In genomic region chr6:39496951-39497350, GRCh38 we compare ENCODE assay signal across 11 cellular contexts.
DNase-seq lines count a peak whose midpoint lies in the region; ATAC-seq and TF ChIP-seq lines count a peak whose summit lies in the region.
"Had no signal": no experiment of that assay in that cellular context is flagged by ENCODE, and none has a peak within 500 bp of the region (broad histone marks: within the 10 kb centered on the region; RNA-seq: fewer than 3 reads in every experiment).

No MANE protein-coding gene starts in this region.

- H2BK12ac ChIP-seq in mesenchymal stem cell (ENCODE audit: low read length in 2 of 2), result peak overlapping the region in 1 of 2 experiments; percentile 94

- H2BK15ac ChIP-seq in mesenchymal stem cell (ENCODE audit: low read depth, poor library complexity, severe bottlenecking), result no peak overlapping the region

- no peak overlapping the region for H2AFZ ChIP-seq in mesenchymal stem cell (ENCODE audit: low read depth, low read length)

- no peak overlapping the region for H3K4me2 ChIP-seq in mesenchymal stem cell (ENCODE audit: low read length, poor library complexity, severe bottlenecking)

- H2AK5ac ChIP-seq in mesenchymal stem cell (ENCODE audit: low read length, severe bottlenecking), result no peak overlapping the region

- H2BK120ac ChIP-seq in mesenchymal stem cell (ENCODE audit: low read depth, low read length), result peak overlapping the region; percentile 90

- TF ChIP-seq EP300 in upper lobe of left lung (IDR thresholded peaks at IDR 0.05), result no peak

- H3K79me1 ChIP-seq in mesenchymal stem cell (replicated peaks; ENCODE audit: low read length, poor library complexity, severe bottlenecking), result no peaks in the 10 kb centered on the region

- no peak overlapping the region for H3K4me3 ChIP-seq in adrenal gland
- no peak overlapping the region for H3K4me3 ChIP-seq in fibroblast of the aortic adventitia (ENCODE audit: low read depth, low read length)
- no peak overlapping the region for H3K4me3 ChIP-seq in mesenchymal stem cell (ENCODE audit: insufficient read depth in 1 of 2, low read depth in 1 of 2, low read length in 2 of 2)
- no peak overlapping the region for H3K4me3 ChIP-seq in upper lobe of left lung

- no peak overlapping the region for H4K91ac ChIP-seq in mesenchymal stem cell (ENCODE audit: low read length)

- H3K14ac ChIP-seq in mesenchymal stem cell (ENCODE audit: low read length in 2 of 2), result no peak overlapping the region

- H3K9ac ChIP-seq in mesenchymal stem cell (ENCODE audit: low read length), result no peak overlapping the region

- no peak overlapping the region for H3K23ac ChIP-seq in mesenchymal stem cell (ENCODE audit: low read length in 2 of 2)

- H3K9me3 ChIP-seq in adrenal gland (replicated peaks in 1 of 3) (no peaks in the 10 kb centered on the region), mesenchymal stem cell (ENCODE audit: control insufficient read depth, low read length) (peaks cover 23% of the 10 kb centered on the region), upper lobe of left lung (peaks cover 0 to 9% (median 6%) of the 10 kb centered on the region in 4 donors)

- intact Hi-C loops in adrenal gland (cut with DNase I), result no loop called here

- TF ChIP-seq POLR2A in adrenal gland (IDR thresholded peaks at IDR 0.05), result no peak
- no peak for TF ChIP-seq POLR2A in upper lobe of left lung (IDR thresholded peaks at IDR 0.05)

- H4K8ac ChIP-seq in mesenchymal stem cell (ENCODE audit: low read length), result no peak overlapping the region

- TF ChIP-seq CTCF in adrenal gland (IDR thresholded peaks at IDR 0.05) (no peak), fibroblast of the aortic adventitia (IDR thresholded peaks at IDR 0.05; ENCODE audit: insufficient read depth, low read length) (no peak), upper lobe of left lung (IDR thresholded peaks at IDR 0.05) (no peak)

- H3K36me3 ChIP-seq in adrenal gland (replicated peaks in 1 of 2) (no peaks in the 10 kb centered on the region), mesenchymal stem cell (ENCODE audit: control insufficient read depth in 1 of 2, insufficient read depth in 2 of 2, low read depth in 1 of 2, low read length in 2 of 2) (no peaks in the 10 kb centered on the region), upper lobe of left lung (no peaks in the 10 kb centered on the region)

- DNase-seq in adrenal gland, result peak in 6 of 7 donors; percentile 19 to 64 (median 35)
- DNase-seq in fibroblast of the aortic adventitia (ENCODE audit: low read depth), result peak; percentile 4
- peak; percentile 85 for DNase-seq in mesenchymal stem cell
- peak; percentile 9 to 24 for DNase-seq in upper lobe of left lung
- DNase-seq in COLO668 (lab: John Stamatoyannopoulos, UW; ENCODE audit: unreplicated experiment), result no peak
- DNase-seq in CD1c-positive myeloid dendritic cell (ENCODE audit: extremely low spot score), result no peak
- DNase-seq: activated B cell treated with CpG ODN at 0.5 μM for 24 hours; activated CD8-positive, alpha-beta memory T cell treated with anti-CD3 and anti-CD28 coated beads, Interleukin-2, amount 50 U/mL, for 4 hours; effector memory CD8-positive, alpha-beta T cell; stimulated activated naive CD8-positive, alpha-beta T cell treated with anti-CD3 and anti-CD28 coated beads, Interleukin-15, amount 100 ng/mL, for 72 hours had no signal

- H3K27ac ChIP-seq in adrenal gland (peak overlapping the region in 1 of 5 donors; percentile 21), mesenchymal stem cell (ENCODE audit: low read length, poor library complexity, severe bottlenecking) (no peak overlapping the region), upper lobe of left lung (no peak overlapping the region)

- H3K27me3 ChIP-seq in adrenal gland, result no peaks in the 10 kb centered on the region
- H3K27me3 ChIP-seq in mesenchymal stem cell (ENCODE audit: control insufficient read depth in 1 of 2, insufficient read depth in 1 of 2, low read length in 2 of 2), result no peaks in the 10 kb centered on the region
- H3K27me3 ChIP-seq in upper lobe of left lung, result no peaks in the 10 kb centered on the region

- ATAC-seq in upper lobe of left lung (ENCODE audit: low FRiP score in 2 of 2) (peak in 1 of 2 donors; percentile 47), GM21367 (IDR thresholded peaks at IDR 0.05; ENCODE audit: unreplicated experiment) (no peak)
- ATAC-seq: effector memory CD8-positive, alpha-beta T cell; stimulated activated naive CD8-positive, alpha-beta T cell treated with anti-CD3 and anti-CD28 coated beads, Interleukin-15, amount 100 ng/mL, for 72 hours had no signal

- H3K4me1 ChIP-seq in adrenal gland (replicated peaks in 1 of 2) (no peaks in the 10 kb centered on the region), mesenchymal stem cell (ENCODE audit: control insufficient read depth, insufficient read depth, low read depth, low read length) (peaks cover 2% of the 10 kb centered on the region), upper lobe of left lung (peaks cover 5 to 12% (median 8%) of the 10 kb centered on the region in 4 donors)

- H3K4ac ChIP-seq in mesenchymal stem cell (ENCODE audit: low read depth in 1 of 2, low read length in 2 of 2), result no peak overlapping the region

- peak overlapping the region in 1 of 2 experiments; percentile 45 for H3K18ac ChIP-seq in mesenchymal stem cell (ENCODE audit: low read depth in 1 of 2, low read length in 2 of 2)

- 54 to 65% (median 61%) methylated on average over 6 of the region's 6 CpGs for WGBS in adrenal gland, 4 donors
- WGBS in mesenchymal stem cell, result 28% methylated on average over 5 of the region's 6 CpGs
- WGBS in upper lobe of left lung, 2 donors, result 43 to 46% methylated on average over 6 of the region's 6 CpGs

- no peak overlapping the region for H2BK5ac ChIP-seq in mesenchymal stem cell (ENCODE audit: low read depth, low read length, poor library complexity, severe bottlenecking)

Comparison
In these comparisons a context has a peak if more than half of its experiments do, and no peak if none do; other contexts are left out.
1. DNase-seq: peak in adrenal gland (6 of 7), fibroblast of the aortic adventitia (single experiment), mesenchymal stem cell (single experiment) and upper lobe of left lung (2 of 2); none in COLO668 (single experiment) and CD1c-positive myeloid dendritic cell (single experiment).